9 cellular contexts compared by ENCODE assay signal in genomic region chr5:147553796-147554195, GRCh38. TPM values are rescaled to one million over a fixed set of nuclear protein-coding genes. Genes with fewer than 3 reads are reported as not detected.
DNase-seq lines count a peak whose midpoint lies in the region; ATAC-seq and TF ChIP-seq lines count a peak whose summit lies in the region.
"Not testable (repeated sequence)": the region's sequence is repeated elsewhere in the genome, so short reads cannot be mapped to it uniquely, and the experiment has no call there.
"Had no signal": no experiment of that assay in that cellular context is flagged by ENCODE, and none has a peak within 500 bp of the region (broad histone marks: within the 10 kb centered on the region; RNA-seq: fewer than 3 reads in every experiment).

No MANE protein-coding gene starts in this region.

- H3K9me3 ChIP-seq in GM23248 (ENCODE audit: low read depth); adipocyte (ENCODE audit: control insufficient read depth, low read length); gastroesophageal sphincter; lower lobe of right lung; osteoblast (ENCODE audit: low read depth, low read length); skeletal muscle tissue (ENCODE audit: control insufficient read depth in 3 of 3, low read length in 3 of 3); upper lobe of left lung: not testable (repeated sequence)

- H4K20me1 ChIP-seq in GM23248 (ENCODE audit: insufficient read depth); osteoblast (ENCODE audit: insufficient read depth, low read length): not testable (repeated sequence)

- H3K79me2 ChIP-seq in GM23248 (ENCODE audit: insufficient read depth); osteoblast (ENCODE audit: insufficient read depth, low read length): not testable (repeated sequence)

- not testable (repeated sequence) for TF ChIP-seq CTCF in coronary artery (IDR thresholded peaks at IDR 0.05); gastroesophageal sphincter (IDR thresholded peaks at IDR 0.05); lower lobe of right lung (IDR thresholded peaks at IDR 0.05); osteoblast (IDR thresholded peaks at IDR 0.05; ENCODE audit: extremely low read depth, low read depth, low read length); upper lobe of left lung (IDR thresholded peaks at IDR 0.05)

- H3K9ac ChIP-seq in GM23248 = peak overlapping the region; percentile 79
- H3K9ac ChIP-seq in adipocyte (ENCODE audit: low read length) = peak overlapping the region; percentile 39
- H3K9ac ChIP-seq in skeletal muscle tissue (ENCODE audit: low read depth in 1 of 3, low read length in 3 of 3) = peak overlapping the region in 2 of 3 donors; percentile 52 to 67

- not testable (repeated sequence) for ATAC-seq in gastroesophageal sphincter
- ATAC-seq in lower lobe of right lung (peak in 1 of 2 donors; percentile 31), upper lobe of left lung (ENCODE audit: low FRiP score in 2 of 2) (peak in 1 of 2 donors; percentile 34)

- H3K4me1 ChIP-seq in GM23248 (ENCODE audit: insufficient read depth) = peaks cover 20% of the 10 kb centered on the region
- H3K4me1 ChIP-seq in adipocyte (ENCODE audit: control insufficient read depth, insufficient read depth, low read length) = peaks cover 20% of the 10 kb centered on the region
- H3K4me1 ChIP-seq in gastroesophageal sphincter = peaks cover 5 to 50% (median 15%) of the 10 kb centered on the region in 3 donors
- peaks cover 31% of the 10 kb centered on the region for H3K4me1 ChIP-seq in lower lobe of right lung
- peaks cover 16% of the 10 kb centered on the region for H3K4me1 ChIP-seq in osteoblast (ENCODE audit: insufficient read depth, low read length)
- H3K4me1 ChIP-seq in skeletal muscle tissue (ENCODE audit: control insufficient read depth in 3 of 3, insufficient read depth in 3 of 3, low read length in 3 of 3) = not testable (repeated sequence)
- H3K4me1 ChIP-seq in upper lobe of left lung = peaks cover 0 to 19% (median 13%) of the 10 kb centered on the region in 4 donors

- not testable (repeated sequence) for H3K27me3 ChIP-seq in GM23248 (replicated peaks; ENCODE audit: insufficient read depth); adipocyte (replicated peaks; ENCODE audit: control insufficient read depth, insufficient read depth, low read length); gastroesophageal sphincter; lower lobe of right lung (ENCODE audit: low read depth); osteoblast (ENCODE audit: insufficient read depth, low read length); skeletal muscle tissue (ENCODE audit: control insufficient read depth in 3 of 3, insufficient read depth in 3 of 3, low read length in 3 of 3); upper lobe of left lung

- TF ChIP-seq POLR2A in gastroesophageal sphincter (IDR thresholded peaks at IDR 0.05); upper lobe of left lung (IDR thresholded peaks at IDR 0.05): not testable (repeated sequence)

- 25 to 28% methylated on average over 5 of the region's 5 CpGs for WGBS in GM23248 (ENCODE audit: low coverage in 1 of 2, low lambda C conversion rate in 2 of 2, missing lambda C conversion rate in 2 of 2), 2 experiments
- WGBS in gastroesophageal sphincter (ENCODE audit: low coverage in 1 of 2), 2 donors = 26 to 27% methylated on average over 4 of the region's 5 CpGs
- 45 to 55% methylated on average over 5 of the region's 5 CpGs for WGBS in upper lobe of left lung, 2 donors

- peak overlapping the region; percentile 86 for H3K27ac ChIP-seq in GM23248
- peak overlapping the region; percentile 87 to 88 for H3K27ac ChIP-seq in coronary artery
- H3K27ac ChIP-seq in gastroesophageal sphincter = peak overlapping the region; percentile 88 to 93 (median 90)
- peak overlapping the region; percentile 73 for H3K27ac ChIP-seq in lower lobe of right lung
- H3K27ac ChIP-seq in osteoblast (ENCODE audit: low read depth, low read length) = peak overlapping the region; percentile 85
- peak overlapping the region; percentile 64 for H3K27ac ChIP-seq in skeletal muscle tissue (ENCODE audit: low read depth, low read length)
- H3K27ac ChIP-seq in upper lobe of left lung = peak overlapping the region in 3 of 4 donors; percentile 45 to 71 (median 58)

- in situ Hi-C loops in GM23248 (cut with MboI) = loop anchor here (10.0 to 25.0 kb wide), 2 partner anchors 159 to 1016 kb away; no protein-coding TSS in a partner anchor

- H3K4me3 ChIP-seq in GM23248 (peak overlapping the region; percentile 61), adipocyte (ENCODE audit: low read length) (peak overlapping the region; percentile 75), coronary artery (peak overlapping the region; percentile 30), gastroesophageal sphincter (peak overlapping the region in 1 of 2 donors; percentile 31), lower lobe of right lung (peak overlapping the region; percentile 7), osteoblast (ENCODE audit: insufficient read depth, low read length) (peak overlapping the region; percentile 46), upper lobe of left lung (peak overlapping the region in 1 of 4 donors; percentile 10)
- not testable (repeated sequence) for H3K4me3 ChIP-seq in skeletal muscle tissue (ENCODE audit: low read length in 3 of 3)

- peaks cover 17% of the 10 kb centered on the region for H3F3A ChIP-seq in GM23248 (ENCODE audit: insufficient read depth)

- intact Hi-C loops in lower lobe of right lung (cut with DNase I) = not testable (repeated sequence)

- H2AFZ ChIP-seq in GM23248 (peak overlapping the region; percentile 66), osteoblast (ENCODE audit: low read length) (peak overlapping the region; percentile 85)

- not testable (repeated sequence) for DNase-seq in GM23248; adipocyte (ENCODE audit: low read depth); coronary artery (ENCODE audit: low spot score); lower lobe of right lung; osteoblast (ENCODE audit: insufficient read length, low spot score, missing footprints); upper lobe of left lung

- not testable (repeated sequence) for TF ChIP-seq EP300 in gastroesophageal sphincter (IDR thresholded peaks at IDR 0.05); upper lobe of left lung (IDR thresholded peaks at IDR 0.05)

- H3K4me2 ChIP-seq in GM23248 (ENCODE audit: unreplicated experiment) = peak overlapping the region; percentile 79
- peak overlapping the region; percentile 82 for H3K4me2 ChIP-seq in osteoblast (ENCODE audit: insufficient read depth, low read length)

- H3K9me2 ChIP-seq in GM23248 (ENCODE audit: insufficient read depth) = not testable (repeated sequence)

- not testable (repeated sequence) for H3K36me3 ChIP-seq in GM23248 (ENCODE audit: low read depth); adipocyte (ENCODE audit: control insufficient read depth, insufficient read depth, low read length, severe bottlenecking); gastroesophageal sphincter; lower lobe of right lung; osteoblast (ENCODE audit: insufficient read depth, low read length); skeletal muscle tissue (ENCODE audit: control insufficient read depth in 3 of 3, insufficient read depth in 3 of 3, low read length in 3 of 3); upper lobe of left lung

RNA-seq across cellular contexts. Expression of gene DPYSL3, which starts 43.9 kb away (rescaled TPM):
- total RNA-seq in GM23248 (2014; rRNA removed; shearing (Covaris generic)) = 34.3 and 42.8 TPM in 2 replicates
- 8.8 and 9.2 TPM in 2 replicates for polyA plus RNA-seq in GM23248 (2016; fragmentation: Nextera tagmentation; extraction: Ambion mirVana)
- total RNA-seq in gastroesophageal sphincter (100 to 1,000 TPM; 175 to 475 (median 290) TPM), lower lobe of right lung (45.7 TPM), osteoblast (80.4 and 119 TPM in 2 replicates), skeletal muscle tissue (109 TPM), upper lobe of left lung (10 to 100 TPM; 24.4 to 85.1 (median 40.6) TPM)
- total RNA-seq: naive thymus-derived CD8-positive, alpha-beta T cell had no signal
- polyA plus RNA-seq: naive thymus-derived CD8-positive, alpha-beta T cell had no signal
